Comparison of ENCODE assay signal across 14 cellular contexts in the genomic region with DNA sequence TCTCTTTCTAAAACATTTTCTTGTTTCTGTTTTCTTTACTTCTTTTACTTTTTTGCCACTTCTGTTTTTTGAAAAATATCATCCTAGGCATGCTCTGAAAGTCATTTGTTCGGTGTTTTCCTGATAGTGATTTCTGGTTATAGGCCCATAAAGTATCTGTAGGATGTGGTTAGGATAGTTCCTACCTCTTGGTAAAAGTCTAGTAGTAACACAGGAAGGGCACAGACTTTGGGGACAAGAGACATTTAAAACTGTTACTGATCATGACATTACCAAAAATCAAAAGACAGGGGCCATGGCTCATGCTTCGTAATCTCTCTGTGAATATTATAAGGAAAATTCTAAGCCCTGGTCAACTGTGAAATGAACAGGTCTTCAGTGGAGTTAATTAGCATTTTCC. TPM values are rescaled to one million over a fixed set of nuclear protein-coding genes. Genes with fewer than 3 reads are reported as not detected.
DNase-seq lines count a peak whose midpoint lies in the region; ATAC-seq and TF ChIP-seq lines count a peak whose summit lies in the region.
"Had no signal": no experiment of that assay in that cellular context is flagged by ENCODE, and none has a peak within 500 bp of the region (broad histone marks: within the 10 kb centered on the region; RNA-seq: fewer than 3 reads in every experiment).

No MANE protein-coding gene starts in this region.

- intact Hi-C loops in left ventricle myocardium inferior (cut with micrococcal nuclease), result no loop called here
- intact Hi-C loops in left cardiac atrium (cut with DNase I), result no loop called here
- intact Hi-C loops in naive thymus-derived CD4-positive, alpha-beta T cell (cut with micrococcal nuclease), result no loop called here
- intact Hi-C loops in thyroid gland (cut with DNase I), result no loop called here
- intact Hi-C loops in CD8-positive, alpha-beta T cell (cut with DNase I, micrococcal nuclease), result no loop called here

- H3K36me3 ChIP-seq in left ventricle myocardium inferior (no peaks in the 10 kb centered on the region), thyroid gland (no peaks in the 10 kb centered on the region)
- H3K36me3 ChIP-seq in naive thymus-derived CD4-positive, alpha-beta T cell (ENCODE audit: control insufficient read depth in 2 of 3, insufficient read depth in 3 of 3, low read length in 3 of 3), result no peaks in the 10 kb centered on the region
- H3K36me3 ChIP-seq in CD8-positive, alpha-beta T cell (ENCODE audit: insufficient read depth, low read length), result no peaks in the 10 kb centered on the region
- H3K36me3 ChIP-seq: WERI-Rb-1 had no signal

- H3K4me3 ChIP-seq in left ventricle myocardium inferior (no peak overlapping the region), thyroid gland (replicated peaks in 1 of 3) (no peak overlapping the region)
- H3K4me3 ChIP-seq in naive thymus-derived CD4-positive, alpha-beta T cell (ENCODE audit: low read length), result no peak overlapping the region
- H3K4me3 ChIP-seq in CD8-positive, alpha-beta T cell (ENCODE audit: low read depth, low read length), result no peak overlapping the region
- H3K4me3 ChIP-seq: hepatocyte had no signal

- H3K4me1 ChIP-seq in left ventricle myocardium inferior (peaks cover 93% of the 10 kb centered on the region), thyroid gland (peaks cover 22 to 75% of the 10 kb centered on the region in 2 donors)
- H3K4me1 ChIP-seq in naive thymus-derived CD4-positive, alpha-beta T cell (ENCODE audit: control insufficient read depth in 2 of 2, insufficient read depth in 2 of 2, low read length in 2 of 2), result peaks cover 11 to 24% of the 10 kb centered on the region in 2 donors
- H3K4me1 ChIP-seq in CD8-positive, alpha-beta T cell (ENCODE audit: insufficient read depth, low read length), result peaks cover 23% of the 10 kb centered on the region

- H3K36me3 Mint-ChIP-seq in activated naive CD8-positive, alpha-beta T cell treated with anti-CD3 and anti-CD28 coated beads, Interleukin-2, amount 10 ng/mL, durations not matched to agents 7 days and 5 days, result peaks cover 5% of the 10 kb centered on the region
- H3K36me3 Mint-ChIP-seq in naive thymus-derived CD4-positive, alpha-beta T cell, result peaks cover 0 to 18% (median 0%) of the 10 kb centered on the region in 5 donors
- H3K36me3 Mint-ChIP-seq in CD8-positive, alpha-beta T cell, result no peaks in the 10 kb centered on the region
- H3K36me3 Mint-ChIP-seq: type B pancreatic cell had no signal

- H3K4me3 Mint-ChIP-seq in activated naive CD8-positive, alpha-beta T cell treated with anti-CD3 and anti-CD28 coated beads, Interleukin-2, amount 10 ng/mL, durations not matched to agents 7 days and 5 days, result peak overlapping the region; percentile 79
- H3K4me3 Mint-ChIP-seq in naive thymus-derived CD4-positive, alpha-beta T cell, result peak overlapping the region in 9 of 10 donors; percentile 17 to 75 (median 59)
- H3K4me3 Mint-ChIP-seq in CD8-positive, alpha-beta T cell, result no peak overlapping the region
- H3K4me3 Mint-ChIP-seq: type B pancreatic cell had no signal

- no peaks in the 10 kb centered on the region for H3K27me3 ChIP-seq in left ventricle myocardium inferior (ENCODE audit: low read depth)
- no peaks in the 10 kb centered on the region for H3K27me3 ChIP-seq in naive thymus-derived CD4-positive, alpha-beta T cell (ENCODE audit: control insufficient read depth in 2 of 2, insufficient read depth in 2 of 2, low read length in 2 of 2)
- H3K27me3 ChIP-seq in thyroid gland, result no peaks in the 10 kb centered on the region
- H3K27me3 ChIP-seq in CD8-positive, alpha-beta T cell (ENCODE audit: insufficient read depth, low read length), result no peaks in the 10 kb centered on the region
- H3K27me3 ChIP-seq: hepatocyte had no signal

- H3K27ac ChIP-seq in left ventricle myocardium inferior (replicated peaks) (peak overlapping the region; percentile 87), thyroid gland (peak overlapping the region; percentile 56 to 72 (median 63))
- H3K27ac ChIP-seq in naive thymus-derived CD4-positive, alpha-beta T cell (ENCODE audit: low read depth, low read length), result no peak overlapping the region
- H3K27ac ChIP-seq in CD8-positive, alpha-beta T cell (ENCODE audit: low read depth, low read length), result no peak overlapping the region
- H3K27ac ChIP-seq: hepatocyte, WERI-Rb-1 had no signal

- peak overlapping the region; percentile 73 for H3K27ac Mint-ChIP-seq in activated naive CD8-positive, alpha-beta T cell treated with anti-CD3 and anti-CD28 coated beads, Interleukin-2, amount 10 ng/mL, durations not matched to agents 7 days and 5 days
- peak overlapping the region in 4 of 9 donors; percentile 30 to 90 (median 58) for H3K27ac Mint-ChIP-seq in naive thymus-derived CD4-positive, alpha-beta T cell
- no peak overlapping the region for H3K27ac Mint-ChIP-seq in CD8-positive, alpha-beta T cell
- H3K27ac Mint-ChIP-seq: type B pancreatic cell had no signal

- ATAC-seq in left cardiac atrium, result no peak
- ATAC-seq in activated naive CD8-positive, alpha-beta T cell treated with anti-CD3 and anti-CD28 coated beads, Interleukin-2, amount 10 ng/mL, durations not matched to agents 7 days and 5 days (ENCODE audit: low read depth), result peak; percentile 54
- no peak for ATAC-seq in naive thymus-derived CD4-positive, alpha-beta T cell
- no peak for ATAC-seq in CD8-positive, alpha-beta T cell

- DNase-seq in left ventricle myocardium inferior (no peak), left cardiac atrium (no peak), thyroid gland (no peak), putamen (ENCODE audit: low spot score) (no peak), NCI-H526 treated with DMSO at 0.1 percent for 48 hours (lab: John Stamatoyannopoulos, UW) (no peak)
- no peak for DNase-seq in activated naive CD8-positive, alpha-beta T cell treated with anti-CD3 and anti-CD28 coated beads, Interleukin-2, amount 10 ng/mL, durations not matched to agents 7 days and 5 days
- no peak for DNase-seq in naive thymus-derived CD4-positive, alpha-beta T cell
- DNase-seq in CD8-positive, alpha-beta T cell, result no peak
- DNase-seq: anterior cingulate cortex, erythroblast, Karpas-422, WERI-Rb-1 had no signal

- TF ChIP-seq CTCF in left ventricle myocardium inferior (IDR thresholded peaks at IDR 0.05; ENCODE audit: borderline replicate concordance), result no peak
- TF ChIP-seq CTCF in thyroid gland (IDR thresholded peaks at IDR 0.05), result no peak
- no peak for TF ChIP-seq CTCF in CD8-positive, alpha-beta T cell (IDR thresholded peaks at IDR 0.05)

- no peaks in the 10 kb centered on the region for H3K27me3 Mint-ChIP-seq in activated naive CD8-positive, alpha-beta T cell treated with anti-CD3 and anti-CD28 coated beads, Interleukin-2, amount 10 ng/mL, durations not matched to agents 7 days and 5 days
- no peaks in the 10 kb centered on the region for H3K27me3 Mint-ChIP-seq in naive thymus-derived CD4-positive, alpha-beta T cell
- no peaks in the 10 kb centered on the region for H3K27me3 Mint-ChIP-seq in CD8-positive, alpha-beta T cell (ENCODE audit: low read depth)
- H3K27me3 Mint-ChIP-seq: type B pancreatic cell had no signal

- no peaks in the 10 kb centered on the region for H3K9me3 Mint-ChIP-seq in activated naive CD8-positive, alpha-beta T cell treated with anti-CD3 and anti-CD28 coated beads, Interleukin-2, amount 10 ng/mL, durations not matched to agents 7 days and 5 days
- H3K9me3 Mint-ChIP-seq in naive thymus-derived CD4-positive, alpha-beta T cell, result peaks cover 0 to 2% (median 0%) of the 10 kb centered on the region in 11 donors
- no peaks in the 10 kb centered on the region for H3K9me3 Mint-ChIP-seq in CD8-positive, alpha-beta T cell
- H3K9me3 Mint-ChIP-seq: type B pancreatic cell had no signal

- POLR2A ChIA-PET in activated naive CD8-positive, alpha-beta T cell treated with anti-CD3 and anti-CD28 coated beads, Interleukin-2, amount 10 ng/mL, durations not matched to agents 7 days and 5 days (lab: Charles Lee), result no interaction called here
- POLR2A ChIA-PET in naive thymus-derived CD4-positive, alpha-beta T cell (lab: Charles Lee), result no interaction called here
- POLR2A ChIA-PET in CD8-positive, alpha-beta T cell (lab: Charles Lee), result no interaction called here

- WGBS in thyroid gland, 2 donors, result 92 to 93% methylated on average over 2 of the region's 2 CpGs

- peaks cover 30% of the 10 kb centered on the region for H3K4me1 Mint-ChIP-seq in activated naive CD8-positive, alpha-beta T cell treated with anti-CD3 and anti-CD28 coated beads, Interleukin-2, amount 10 ng/mL, durations not matched to agents 7 days and 5 days
- peaks cover 11 to 52% (median 36%) of the 10 kb centered on the region in 7 donors for H3K4me1 Mint-ChIP-seq in naive thymus-derived CD4-positive, alpha-beta T cell
- peaks cover 32% of the 10 kb centered on the region for H3K4me1 Mint-ChIP-seq in CD8-positive, alpha-beta T cell (ENCODE audit: low read depth)

- H3K9me3 ChIP-seq in left ventricle myocardium inferior (replicated peaks) (no peaks in the 10 kb centered on the region), thyroid gland (no peaks in the 10 kb centered on the region)
- H3K9me3 ChIP-seq in naive thymus-derived CD4-positive, alpha-beta T cell (ENCODE audit: control insufficient read depth in 2 of 3, low read length in 3 of 3), result no peaks in the 10 kb centered on the region
- no peaks in the 10 kb centered on the region for H3K9me3 ChIP-seq in CD8-positive, alpha-beta T cell (ENCODE audit: low read length)

- TF ChIP-seq POLR2A in thyroid gland (IDR thresholded peaks at IDR 0.05), result no peak

- CTCF ChIA-PET in naive thymus-derived CD4-positive, alpha-beta T cell (lab: Charles Lee), result no interaction called here
- CTCF ChIA-PET in CD8-positive, alpha-beta T cell (lab: Charles Lee), result interaction anchor here (0.7 kb wide), 1 partner anchor 1230 kb away, joined by 3 read pairs; no protein-coding TSS in a partner anchor

RNA-seq across cellular contexts. Expression of a gene that starts 44.8 kb away (rescaled TPM):
- total RNA-seq in left ventricle myocardium inferior (1,867 TPM), left cardiac atrium (1,000 to 10,000 TPM; 1,025 to 1,081 TPM), thyroid gland (100 to 1,000 TPM; 223 to 313 (median 230) TPM)
- total RNA-seq in activated naive CD8-positive, alpha-beta T cell treated with anti-CD3 and anti-CD28 coated beads, Interleukin-2, amount 10 ng/mL, durations not matched to agents 7 days and 5 days, result 10 to 100 TPM; 13.4 to 19.2 TPM
- 10 to 100 TPM; 14.9 to 26.4 (median 22.4) TPM for total RNA-seq in naive thymus-derived CD4-positive, alpha-beta T cell
- polyA plus RNA-seq in naive thymus-derived CD4-positive, alpha-beta T cell, result 10 to 100 TPM; 35.4 to 40.0 TPM
- 10 to 100 TPM; 10.7 to 11.8 TPM for total RNA-seq in CD8-positive, alpha-beta T cell

RNA-seq across cellular contexts. Expression of a gene that starts 59.1 kb away (rescaled TPM):
- 13.8 TPM for total RNA-seq in left ventricle myocardium inferior
- total RNA-seq in left cardiac atrium, result 10 to 100 TPM; 11.8 to 12.5 TPM
- total RNA-seq in activated naive CD8-positive, alpha-beta T cell treated with anti-CD3 and anti-CD28 coated beads, Interleukin-2, amount 10 ng/mL, durations not matched to agents 7 days and 5 days, result 10 to 100 TPM; 11.9 to 12.0 TPM
- 10 to 100 TPM in 1 of 5 experiments, 1 to 10 TPM in 4; 5.9 to 15.8 (median 7.7) TPM for total RNA-seq in naive thymus-derived CD4-positive, alpha-beta T cell
- 1 to 10 TPM; 4.4 to 5.4 TPM for polyA plus RNA-seq in naive thymus-derived CD4-positive, alpha-beta T cell
- 10 to 100 TPM; 13.8 to 22.2 (median 14.6) TPM for total RNA-seq in thyroid gland
- 1 to 10 TPM; 3.6 TPM for total RNA-seq in CD8-positive, alpha-beta T cell

Comparison
In these comparisons a context has a peak if more than half of its experiments do, and no peak if none do; other contexts are left out.
1. H3K27ac ChIP-seq: peak in left ventricle myocardium inferior (single experiment) and thyroid gland (3 of 3); none in naive thymus-derived CD4-positive, alpha-beta T cell (single experiment) and CD8-positive, alpha-beta T cell (single experiment).
2. RNA of a gene that starts 44.8 kb away (total RNA-seq): 1,867 TPM in left ventricle myocardium inferior (single experiment), 1,025 to 1,081 TPM in left cardiac atrium and 223 to 313 TPM in thyroid gland; 14.9 to 26.4 TPM in naive thymus-derived CD4-positive, alpha-beta T cell, 13.4 to 19.2 TPM in activated naive CD8-positive, alpha-beta T cell treated with anti-CD3 and anti-CD28 coated beads, Interleukin-2, amount 10 ng/mL, durations not matched to agents 7 days and 5 days and 10.7 to 11.8 TPM in CD8-positive, alpha-beta T cell; every median in the first group is over 4 times any median in the second.